ENCODE assay signal across 8 cellular contexts in the genomic region with DNA sequence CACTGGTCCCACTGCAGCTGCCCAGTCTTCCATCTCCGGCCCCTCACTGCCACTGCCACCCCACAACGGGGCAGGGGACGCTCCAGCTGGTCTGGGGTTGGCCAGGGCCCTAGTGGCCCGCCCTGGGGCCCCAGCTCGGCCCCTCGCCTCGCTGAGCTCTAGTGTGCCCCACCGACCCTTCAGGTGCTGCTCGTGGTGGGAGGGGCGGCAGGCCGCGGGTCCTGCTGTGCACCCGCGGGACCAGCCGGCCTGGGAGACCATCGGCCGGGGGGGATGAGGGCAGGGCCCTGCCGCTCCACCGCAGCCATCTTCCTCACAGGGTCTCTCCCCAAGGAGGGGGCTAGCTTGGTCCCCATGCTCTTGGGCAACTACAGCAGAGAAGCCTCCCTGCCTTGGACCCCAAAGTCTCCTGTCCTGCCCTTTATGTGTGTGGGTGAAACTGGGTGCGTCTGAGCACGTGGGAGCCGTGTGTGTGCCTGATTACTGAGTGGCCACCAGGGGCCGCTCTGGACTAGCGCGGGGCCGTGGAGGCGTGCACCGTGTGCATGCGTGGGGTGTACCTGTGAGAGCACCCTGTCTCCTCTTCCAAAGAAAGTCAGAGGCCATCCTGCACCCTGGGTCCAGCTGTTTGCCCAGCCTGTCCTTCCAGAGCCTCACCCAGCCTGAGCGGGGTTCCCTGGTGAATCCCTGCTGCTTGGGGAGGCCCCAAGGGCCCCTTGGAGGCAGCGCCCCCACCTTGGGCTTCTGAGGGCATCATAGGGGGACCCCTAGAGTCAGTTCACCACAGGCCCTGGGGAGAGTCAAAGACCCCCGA. TPM values are rescaled to one million over a fixed set of nuclear protein-coding genes. Genes with fewer than 3 reads are reported as not detected.
DNase-seq lines count a peak whose midpoint lies in the region; ATAC-seq, FAIRE-seq and TF ChIP-seq lines count a peak whose summit lies in the region.

No MANE protein-coding gene starts in this region.

- in situ Hi-C loops in astrocyte of the cerebellum (cut with HindIII; ENCODE audit: low sequenced_read_pairs), result no loop called here

- no peak overlapping the region for H3K27ac ChIP-seq in hepatocyte

- no peaks in the 10 kb centered on the region for H3K36me3 Mint-ChIP-seq in T-helper 17 cell (ENCODE audit: low read depth)

- H3K27ac Mint-ChIP-seq in T-helper 17 cell, result no peak overlapping the region

- 44% methylated on average over 31 of the region's 32 CpGs for WGBS in hepatocyte (ENCODE audit: low lambda C conversion rate, missing lambda C conversion rate)

- TF ChIP-seq CTCF in astrocyte of the cerebellum (IDR thresholded peaks at IDR 0.05; ENCODE audit: low read depth, low read length, missing control alignments) (peak; percentile 82), hepatocyte (IDR thresholded peaks at IDR 0.05; ENCODE audit: poor library complexity) (peak; percentile 67)

- H3K9me3 ChIP-seq in T-helper 17 cell (ENCODE audit: control insufficient read depth, low read length, poor library complexity, severe bottlenecking) (no peaks in the 10 kb centered on the region), hepatocyte (ENCODE audit: low read depth) (no peaks in the 10 kb centered on the region)

- no peaks in the 10 kb centered on the region for H3K4me1 ChIP-seq in hepatocyte (ENCODE audit: insufficient read depth)

- H3K4me3 ChIP-seq in astrocyte of the cerebellum (ENCODE audit: low read depth, low read length), result no peak overlapping the region
- no peak overlapping the region for H3K4me3 ChIP-seq in hepatocyte

- H4K20me1 ChIP-seq in hepatocyte (ENCODE audit: insufficient read depth, poor library complexity, severe bottlenecking), result no peaks in the 10 kb centered on the region

- H3K4me1 Mint-ChIP-seq in T-helper 17 cell, result peaks cover 15% of the 10 kb centered on the region

- ATAC-seq in T-helper 17 cell, result peak; percentile 98
- no peak for ATAC-seq in GM21381 (IDR thresholded peaks at IDR 0.05; ENCODE audit: unreplicated experiment)

- H2AFZ ChIP-seq in hepatocyte, result no peak overlapping the region

- H3K79me2 ChIP-seq in hepatocyte, result no peaks in the 10 kb centered on the region

- no peaks in the 10 kb centered on the region for H3K27me3 ChIP-seq in hepatocyte

- H3K36me3 ChIP-seq in hepatocyte (replicated peaks; ENCODE audit: insufficient read depth, low read depth), result no peaks in the 10 kb centered on the region

- H3K27me3 Mint-ChIP-seq in T-helper 17 cell, result peaks cover 21% of the 10 kb centered on the region

- DNase-seq in CD1c-positive myeloid dendritic cell (ENCODE audit: extremely low spot score) (peak; percentile 19), HTR-8/SVneo (ENCODE audit: insufficient read length, low spot score) (peak; percentile 61), T-helper 17 cell (peak; percentile 38 to 51 (median 42)), astrocyte of the cerebellum (ENCODE audit: low read depth) (no peak), hepatocyte (ENCODE audit: low spot score) (peak; percentile 60), hippocampal formation (lab: John Stamatoyannopoulos, UW) (no peak)
- DNase-seq in stimulated activated CD4-positive, alpha-beta T cell treated with anti-CD3 and anti-CD28 coated beads, Interleukin-1b, Interleukin-23, amount 100 ng/mL, for 48 hours, result peak; percentile 62

- FAIRE-seq in HTR-8/SVneo (lab: Jason Lieb, UNC), result no peak

- no peak overlapping the region for H3K4me2 ChIP-seq in hepatocyte

- H3K9me2 ChIP-seq in hepatocyte (replicated peaks; ENCODE audit: insufficient read depth), result no peaks in the 10 kb centered on the region

- no peak overlapping the region for H3K4me3 Mint-ChIP-seq in T-helper 17 cell

RNA-seq across cellular contexts. Expression of gene ACR, which starts 6.0 kb away (rescaled TPM):
- not detected for total RNA-seq in T-helper 17 cell
- not detected in 2 replicates for total RNA-seq in hepatocyte
- polyA plus RNA-seq in hepatocyte, result not detected in 2 replicates

RNA-seq across cellular contexts. Expression of gene RABL2B, which starts 51.4 kb away (rescaled TPM):
- total RNA-seq in T-helper 17 cell (10 to 100 TPM; 41.6 to 43.9 TPM), hepatocyte (11.3 and 12.3 TPM in 2 replicates)
- polyA plus RNA-seq in hepatocyte, result 31.0 and 36.8 TPM in 2 replicates

RNA-seq across cellular contexts. Expression of gene SHANK3, which starts 59.4 kb away (rescaled TPM):
- under 1 TPM in 1 of 2 donors, not detected in 1; 0.07 TPM for total RNA-seq in T-helper 17 cell
- 2.4 and 2.9 TPM in 2 replicates for total RNA-seq in hepatocyte
- polyA plus RNA-seq in hepatocyte, result 1.9 and 2.6 TPM in 2 replicates

Comparison
In these comparisons a context has a peak if more than half of its experiments do, and no peak if none do; other contexts are left out.
1. DNase-seq: peak in CD1c-positive myeloid dendritic cell (single experiment), HTR-8/SVneo (single experiment), T-helper 17 cell (3 of 3), hepatocyte (single experiment) and stimulated activated CD4-positive, alpha-beta T cell treated with anti-CD3 and anti-CD28 coated beads, Interleukin-1b, Interleukin-23, amount 100 ng/mL, for 48 hours (single experiment); none in astrocyte of the cerebellum (single experiment) and hippocampal formation (0 of 2).